In genomic region chr7:83936056-83936703, GRCh38 we compare ENCODE assay signal across 8 cellular contexts.
A peak's percentile ranks its signal among the peaks of the same experiment; 100 is the strongest.
DNase-seq lines count a peak whose midpoint lies in the region; ATAC-seq and TF ChIP-seq lines count a peak whose summit lies in the region.

No MANE protein-coding gene starts in this region.

- no peaks in the 10 kb centered on the region for H3K4me1 ChIP-seq in OCI-LY7 (ENCODE audit: insufficient read depth, low read length, poor library complexity, severe bottlenecking)

- H3K9me3 Mint-ChIP-seq in activated T-helper 2 cell treated with anti-CD3 and anti-CD28 coated beads, Interferon-gamma antibody, Interleukin-2, Interleukin-4, amounts not matched to agents 10 μg/mL and 5 μg/mL and 100 μg/mL, durations not matched to agents 14 hours and 24 hours and 36 hours, result no peaks in the 10 kb centered on the region
- H3K9me3 Mint-ChIP-seq in glutamatergic neuron (ENCODE audit: unreplicated experiment), result no peaks in the 10 kb centered on the region

- no peaks in the 10 kb centered on the region for H3K36me3 Mint-ChIP-seq in activated T-helper 2 cell treated with anti-CD3 and anti-CD28 coated beads, Interferon-gamma antibody, Interleukin-2, Interleukin-4, amounts not matched to agents 10 μg/mL and 5 μg/mL and 100 μg/mL, durations not matched to agents 14 hours and 24 hours and 36 hours (ENCODE audit: low read depth)
- no peaks in the 10 kb centered on the region for H3K36me3 Mint-ChIP-seq in glutamatergic neuron (ENCODE audit: unreplicated experiment)

- no peaks in the 10 kb centered on the region for H4K20me1 ChIP-seq in OCI-LY7 (ENCODE audit: insufficient read depth, low read length)

- intact Hi-C loops in OCI-LY7 (cut with micrococcal nuclease; ENCODE audit: unreplicated experiment), result loop anchor here (5.0 kb wide), 1 partner anchor 1086 kb away; no protein-coding TSS in a partner anchor
- intact Hi-C loops in activated T-helper 2 cell treated with anti-CD3 and anti-CD28 coated beads, Interferon-gamma antibody, Interleukin-2, Interleukin-4, amounts not matched to agents 10 μg/mL and 5 μg/mL and 100 μg/mL, durations not matched to agents 14 hours and 24 hours and 36 hours (cut with micrococcal nuclease), result loop anchor here (1.0 kb wide), 1 partner anchor 1087 kb away; no protein-coding TSS in a partner anchor
- intact Hi-C loops in posterior cingulate gyrus (cut with DNase I), result loop anchor here (2.0 kb wide), 1 partner anchor 1087 kb away; no protein-coding TSS in a partner anchor

- H3K4me1 Mint-ChIP-seq in activated T-helper 2 cell treated with anti-CD3 and anti-CD28 coated beads, Interferon-gamma antibody, Interleukin-2, Interleukin-4, amounts not matched to agents 10 μg/mL and 5 μg/mL and 100 μg/mL, durations not matched to agents 14 hours and 24 hours and 36 hours (ENCODE audit: low read depth), result no peaks in the 10 kb centered on the region
- H3K4me1 Mint-ChIP-seq in glutamatergic neuron (ENCODE audit: low read depth, unreplicated experiment), result no peaks in the 10 kb centered on the region

- H3K27me3 Mint-ChIP-seq in activated T-helper 2 cell treated with anti-CD3 and anti-CD28 coated beads, Interferon-gamma antibody, Interleukin-2, Interleukin-4, amounts not matched to agents 10 μg/mL and 5 μg/mL and 100 μg/mL, durations not matched to agents 14 hours and 24 hours and 36 hours (ENCODE audit: low read depth), result no peaks in the 10 kb centered on the region
- H3K27me3 Mint-ChIP-seq in glutamatergic neuron (ENCODE audit: unreplicated experiment), result no peaks in the 10 kb centered on the region

- ATAC-seq in GM21723 (IDR thresholded peaks at IDR 0.05; ENCODE audit: unreplicated experiment), result peak; percentile 91

- H3K27ac Mint-ChIP-seq in activated T-helper 2 cell treated with anti-CD3 and anti-CD28 coated beads, Interferon-gamma antibody, Interleukin-2, Interleukin-4, amounts not matched to agents 10 μg/mL and 5 μg/mL and 100 μg/mL, durations not matched to agents 14 hours and 24 hours and 36 hours, result no peak overlapping the region
- no peak overlapping the region for H3K27ac Mint-ChIP-seq in glutamatergic neuron (ENCODE audit: unreplicated experiment)

- DNase-seq in GM04503 (ENCODE audit: low read depth) (peak; percentile 11), OCI-LY7 (ENCODE audit: low spot score) (peak; percentile 45), glutamatergic neuron (peak; percentile 59), posterior cingulate gyrus (peak in 9 of 10 donors; percentile 37 to 94 (median 69)), epidermal melanocyte (ENCODE audit: insufficient read length, low spot score) (no peak)
- DNase-seq in Jurkat, Clone E6-1 (ENCODE audit: low read depth, low spot score), result peak; percentile 55
- peak; percentile 19 for DNase-seq in activated T-helper 2 cell treated with anti-CD3 and anti-CD28 coated beads, Interferon-gamma antibody, Interleukin-2, Interleukin-4, amounts not matched to agents 10 μg/mL and 5 μg/mL and 100 μg/mL, durations not matched to agents 14 hours and 24 hours and 36 hours (ENCODE audit: low spot score)

- no peaks in the 10 kb centered on the region for H3K9me3 ChIP-seq in OCI-LY7 (ENCODE audit: low read length)

- no peak overlapping the region for H2AFZ ChIP-seq in OCI-LY7 (ENCODE audit: low read length)

- no TSS peak for BruUV-seq in OCI-LY7 (replicated peaks; lab: Mats Ljungman, UMichigan)

- no peaks in the 10 kb centered on the region for H3K36me3 ChIP-seq in OCI-LY7 (ENCODE audit: insufficient read depth, low read length)

- H3K79me2 ChIP-seq in OCI-LY7 (ENCODE audit: insufficient read depth, low read depth, low read length), result no peaks in the 10 kb centered on the region

- no peaks in the 10 kb centered on the region for H3K9me2 ChIP-seq in OCI-LY7 (ENCODE audit: insufficient read depth, low read length)

- no peak overlapping the region for H3K4me2 ChIP-seq in OCI-LY7 (ENCODE audit: low read length)

- H3K4me3 Mint-ChIP-seq in activated T-helper 2 cell treated with anti-CD3 and anti-CD28 coated beads, Interferon-gamma antibody, Interleukin-2, Interleukin-4, amounts not matched to agents 10 μg/mL and 5 μg/mL and 100 μg/mL, durations not matched to agents 14 hours and 24 hours and 36 hours (ENCODE audit: low read depth), result no peak overlapping the region
- H3K4me3 Mint-ChIP-seq in glutamatergic neuron (ENCODE audit: unreplicated experiment), result no peak overlapping the region

- POLR2A ChIA-PET in OCI-LY7 (lab: Charles Lee), result no interaction called here

- H3K27ac ChIP-seq in OCI-LY7 (ENCODE audit: low read depth, low read length, poor library complexity, severe bottlenecking), result no peak overlapping the region

- H3K4me3 ChIP-seq in Jurkat, Clone E6-1 (ENCODE audit: low read length), result no peak overlapping the region
- H3K4me3 ChIP-seq in OCI-LY7 (ENCODE audit: low read depth, low read length, poor library complexity, severe bottlenecking), result no peak overlapping the region

- TF ChIP-seq CTCF in OCI-LY7 (conservative IDR thresholded peaks at IDR 0.05; ENCODE audit: low read length), result peak; percentile 95
- peak; percentile 58 for TF ChIP-seq CTCF in glutamatergic neuron (IDR thresholded peaks at IDR 0.05; ENCODE audit: partially characterized antibody, unreplicated experiment)

- CTCF ChIA-PET in OCI-LY7 (lab: Charles Lee; ENCODE audit: unreplicated experiment), result interaction anchor here (1.6 kb wide), 1 partner anchor 12 kb away, joined by 4 read pairs; no protein-coding TSS in a partner anchor
